In the genomic region with DNA sequence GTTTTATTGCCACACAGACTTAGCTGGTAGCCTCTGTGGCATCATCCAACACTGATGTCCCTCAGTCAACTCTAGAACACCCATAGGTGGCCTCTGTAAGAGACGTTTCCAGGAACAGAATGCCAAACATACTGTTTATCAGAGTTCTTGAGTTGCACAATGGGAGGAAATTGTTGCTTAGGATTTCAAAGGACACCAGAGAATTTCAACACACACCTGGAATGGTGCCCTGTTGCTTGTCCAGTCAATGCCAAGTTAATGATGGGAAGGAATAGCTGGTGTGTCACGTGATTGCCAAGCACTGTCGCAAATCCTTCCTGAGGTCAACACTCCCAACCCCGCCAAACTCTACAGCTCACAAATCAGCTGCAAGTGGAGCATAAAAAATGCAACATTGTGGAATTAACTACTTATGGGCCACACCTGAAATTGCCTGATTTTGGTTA, we compare ENCODE assay signal across 13 cellular contexts. TPM values are rescaled to one million over a fixed set of nuclear protein-coding genes. Genes with fewer than 3 reads are reported as not detected.
DNase-seq lines count a peak whose midpoint lies in the region; ATAC-seq and TF ChIP-seq lines count a peak whose summit lies in the region.
"Had no signal": no experiment of that assay in that cellular context is flagged by ENCODE, and none has a peak within 500 bp of the region (broad histone marks: within the 10 kb centered on the region; RNA-seq: fewer than 3 reads in every experiment).

No MANE protein-coding gene starts in this region.

- no peaks in the 10 kb centered on the region for H3K36me3 ChIP-seq in heart right ventricle

- no peaks in the 10 kb centered on the region for H3K36me3 Mint-ChIP-seq in activated T-helper 17 cell treated with anti-CD3 and anti-CD28 coated beads, Interleukin-2, amount 50 U/mL, for 72 hours (ENCODE audit: low read depth)
- H3K36me3 Mint-ChIP-seq: IgD-negative memory B cell had no signal

- TF ChIP-seq CTCF in astrocyte of the spinal cord (IDR thresholded peaks at IDR 0.05; ENCODE audit: low read depth, low read length) (no peak), heart right ventricle (IDR thresholded peaks at IDR 0.05) (no peak)

- H3K27me3 ChIP-seq in heart right ventricle: no peaks in the 10 kb centered on the region

- peak; percentile 61 to 92 (median 83) for ATAC-seq in heart right ventricle
- ATAC-seq in activated T-helper 17 cell treated with anti-CD3 and anti-CD28 coated beads, Interleukin-2, amount 50 U/mL, for 72 hours (replicated peaks): no peak

- no peak overlapping the region for H3K27ac Mint-ChIP-seq in activated T-helper 17 cell treated with anti-CD3 and anti-CD28 coated beads, Interleukin-2, amount 50 U/mL, for 72 hours
- H3K27ac Mint-ChIP-seq: IgD-negative memory B cell, progenitor cell of endocrine pancreas had no signal

- no peaks in the 10 kb centered on the region for H3K4me1 Mint-ChIP-seq in activated T-helper 17 cell treated with anti-CD3 and anti-CD28 coated beads, Interleukin-2, amount 50 U/mL, for 72 hours
- H3K4me1 Mint-ChIP-seq: IgD-negative memory B cell had no signal

- H3K4me1 ChIP-seq in heart right ventricle: peaks cover 0 to 23% (median 8%) of the 10 kb centered on the region in 9 donors

- no peak overlapping the region for H3K4me3 Mint-ChIP-seq in activated T-helper 17 cell treated with anti-CD3 and anti-CD28 coated beads, Interleukin-2, amount 50 U/mL, for 72 hours
- H3K4me3 Mint-ChIP-seq: IgD-negative memory B cell had no signal

- no peaks in the 10 kb centered on the region for H3K9me3 Mint-ChIP-seq in activated T-helper 17 cell treated with anti-CD3 and anti-CD28 coated beads, Interleukin-2, amount 50 U/mL, for 72 hours
- H3K9me3 Mint-ChIP-seq: IgD-negative memory B cell had no signal

- no peak overlapping the region for H3K4me3 ChIP-seq in astrocyte of the spinal cord (ENCODE audit: low read depth, low read length)
- H3K4me3 ChIP-seq in heart right ventricle: no peak overlapping the region

- peak; percentile 64 for DNase-seq in AG20443 (ENCODE audit: low spot score)
- DNase-seq in astrocyte of the spinal cord (ENCODE audit: low read depth, low spot score): peak; percentile 24
- peak; percentile 19 to 75 for DNase-seq in heart right ventricle
- peak; percentile 99 for DNase-seq in renal cortical epithelial cell (ENCODE audit: low read depth)
- no peak for DNase-seq in stimulated activated CD4-positive, alpha-beta T cell treated with anti-CD3 and anti-CD28 coated beads, Interleukin-4, amount 100 ng/mL, for 24 hours
- no peak for DNase-seq in activated CD4-positive, alpha-beta T cell treated with anti-CD3 and anti-CD28 coated beads for 4 hours
- DNase-seq in activated CD4-positive, alpha-beta T cell treated with anti-CD3 and anti-CD28 coated beads, Interleukin-2, amount 50 U/mL, for 1 hour: no peak
- DNase-seq: central memory CD4-positive, alpha-beta T cell; NCI-H748 treated with DMSO at 0.1 percent for 48 hours had no signal

- no peaks in the 10 kb centered on the region for H3K9me3 ChIP-seq in heart right ventricle

- no peaks in the 10 kb centered on the region for H3K27me3 Mint-ChIP-seq in activated T-helper 17 cell treated with anti-CD3 and anti-CD28 coated beads, Interleukin-2, amount 50 U/mL, for 72 hours
- H3K27me3 Mint-ChIP-seq: progenitor cell of endocrine pancreas had no signal

- WGBS in heart right ventricle, 2 donors: 57 to 72% methylated on average over 4 of the region's 4 CpGs

- intact Hi-C loops in heart right ventricle (cut with DNase I): no loop called here

- peak overlapping the region in 8 of 10 donors; percentile 46 to 77 (median 66) for H3K27ac ChIP-seq in heart right ventricle

- in situ Hi-C loops in astrocyte of the spinal cord (cut with HindIII; ENCODE audit: low sequenced_read_pairs): no loop called here

RNA-seq across cellular contexts. Expression of a gene that starts 28.6 kb away (rescaled TPM):
- total RNA-seq in heart right ventricle (10 to 100 TPM in 5 of 10 donors, 1 to 10 TPM in 5; 7.0 to 22.8 (median 10.2) TPM), renal cortical epithelial cell (34.0 and 69.3 TPM in 2 replicates)
- polyA plus RNA-seq in heart right ventricle: 10 to 100 TPM; 43.5 to 80.8 TPM
- 10 to 100 TPM; 17.7 to 26.5 TPM for total RNA-seq in activated T-helper 17 cell treated with anti-CD3 and anti-CD28 coated beads, Interleukin-2, amount 50 U/mL, for 72 hours

RNA-seq across cellular contexts. Expression of a gene that starts 37.8 kb away (rescaled TPM):
- total RNA-seq in heart right ventricle: under 1 TPM in 1 of 10 donors, not detected in 9; 0.61 TPM
- under 1 TPM in 1 of 2 donors, not detected in 1; 0.26 TPM for polyA plus RNA-seq in heart right ventricle
- not detected in 2 replicates for total RNA-seq in renal cortical epithelial cell
- total RNA-seq in activated T-helper 17 cell treated with anti-CD3 and anti-CD28 coated beads, Interleukin-2, amount 50 U/mL, for 72 hours: not detected
- total RNA-seq: progenitor cell of endocrine pancreas had no signal
- polyA plus RNA-seq: BJ, IgD-negative memory B cell had no signal

RNA-seq across cellular contexts. Expression of a gene that starts 50.0 kb away (rescaled TPM):
- 1 to 10 TPM in 1 of 10 donors, under 1 TPM in 1, not detected in 8; 0.87 to 3.0 TPM for total RNA-seq in heart right ventricle
- under 1 TPM in 1 of 2 donors, not detected in 1; 0.12 TPM for polyA plus RNA-seq in heart right ventricle
- 0.05 TPM in 1 of 2 replicates, not detected in the other for total RNA-seq in renal cortical epithelial cell
- not detected for total RNA-seq in activated T-helper 17 cell treated with anti-CD3 and anti-CD28 coated beads, Interleukin-2, amount 50 U/mL, for 72 hours
- total RNA-seq: progenitor cell of endocrine pancreas had no signal
- polyA plus RNA-seq: BJ had no signal

Comparison
In these comparisons a context has a peak if more than half of its experiments do, and no peak if none do; other contexts are left out.
1. DNase-seq: peak in AG20443 (single experiment), astrocyte of the spinal cord (single experiment), heart right ventricle (2 of 2) and renal cortical epithelial cell (single experiment); none in stimulated activated CD4-positive, alpha-beta T cell treated with anti-CD3 and anti-CD28 coated beads, Interleukin-4, amount 100 ng/mL, for 24 hours (single experiment), activated CD4-positive, alpha-beta T cell treated with anti-CD3 and anti-CD28 coated beads for 4 hours (0 of 2) and activated CD4-positive, alpha-beta T cell treated with anti-CD3 and anti-CD28 coated beads, Interleukin-2, amount 50 U/mL, for 1 hour (single experiment).